29 cellular contexts compared by ENCODE assay signal in the genomic region with DNA sequence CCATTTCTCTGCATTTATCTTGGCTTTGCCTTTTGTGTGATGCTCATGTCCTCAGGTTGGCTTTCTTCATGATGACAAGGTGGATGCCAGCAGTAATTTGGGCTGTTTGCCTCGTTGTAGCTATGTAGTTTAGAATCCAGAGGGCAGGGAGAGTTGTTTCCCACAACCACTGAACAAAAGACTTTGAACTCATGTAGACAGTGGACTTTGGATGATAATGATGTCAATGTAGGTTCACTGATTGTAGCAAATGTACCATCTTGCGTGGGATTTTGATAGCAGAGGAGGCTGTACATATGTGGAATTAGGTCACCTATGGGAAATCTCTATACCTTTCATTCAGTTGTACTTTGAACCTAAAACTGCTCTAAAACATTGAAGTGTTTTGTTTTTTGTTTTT. TPM values are rescaled to one million over a fixed set of nuclear protein-coding genes. Genes with fewer than 3 reads are reported as not detected.
"Had no signal": no experiment of that assay in that cellular context is flagged by ENCODE, and none has a peak within 500 bp of the region (broad histone marks: within the 10 kb centered on the region; RNA-seq: fewer than 3 reads in every experiment).

No MANE protein-coding gene starts in this region.

- H3K36me3 ChIP-seq: ascending aorta, breast epithelium, cardiac muscle cell had no signal

- ATAC-seq: activated naive CD4-positive, alpha-beta T cell treated with anti-CD3 and anti-CD28 coated beads, Interleukin-2, amount 50 U/mL, for 72 hours; activated T-cell treated with anti-CD3 and anti-CD28 coated beads, Interleukin-2, amount 50 U/mL, for 72 hours; esophagus mucosa; T-cell; T-helper 17 cell had no signal

- FAIRE-seq: frontal cortex had no signal

- DNase-seq: activated CD4-positive, alpha-beta memory T cell treated with anti-CD3 and anti-CD28 coated beads, Interleukin-2, amount 10 ng/mL, durations not matched to agents 7 days and 5 days; activated CD4-positive, alpha-beta T cell treated with anti-CD3 and anti-CD28 coated beads for 1 hour; activated CD4-positive, alpha-beta T cell treated with anti-CD3 and anti-CD28 coated beads for 4 hours; activated CD4-positive, alpha-beta T cell treated with anti-CD3 and anti-CD28 coated beads, Interleukin-2, amount 10 ng/mL, durations not matched to agents 7 days and 5 days; activated CD4-positive, alpha-beta T cell treated with anti-CD3 and anti-CD28 coated beads, Interleukin-2, amount 50 U/mL, for 4 hours; activated CD8-positive, alpha-beta memory T cell treated with anti-CD3 and anti-CD28 coated beads, Interleukin-2, amount 50 U/mL, for 48 hours; activated gamma-delta T cell; activated naive CD4-positive, alpha-beta T cell; activated naive CD4-positive, alpha-beta T cell treated with anti-CD3 and anti-CD28 coated beads, Interleukin-2, amount 10 ng/mL, durations not matched to agents 7 days and 5 days; activated naive CD8-positive, alpha-beta T cell treated with anti-CD3 and anti-CD28 coated beads, Interleukin-2, amount 10 ng/mL, durations not matched to agents 7 days and 5 days; activated T-cell treated with anti-CD3 and anti-CD28 coated beads for 4 hours; activated T-cell treated with anti-CD3 and anti-CD28 coated beads, Interleukin-2, amount 50 U/mL, for 24 hours; activated T-cell treated with anti-CD3 and anti-CD28 coated beads, Interleukin-2, amount 50 U/mL, for 72 hours; central memory CD4-positive, alpha-beta T cell; dorsolateral prefrontal cortex; effector memory CD4-positive, alpha-beta T cell; endodermal cell; foreskin fibroblast; head of caudate nucleus; T-cell; T-helper 17 cell; T1000 had no signal

- H3K4me3 ChIP-seq: ascending aorta, breast epithelium, cardiac muscle cell, coronary artery, dorsolateral prefrontal cortex had no signal

- H3K4me1 ChIP-seq: ascending aorta, breast epithelium had no signal

- H3K27me3 ChIP-seq: ascending aorta, breast epithelium, cardiac muscle cell, dorsolateral prefrontal cortex had no signal

- H3K27ac ChIP-seq: ascending aorta, breast epithelium, cardiac muscle cell, coronary artery, dorsolateral prefrontal cortex had no signal

- H3K9me3 ChIP-seq: ascending aorta, breast epithelium had no signal

RNA-seq across cellular contexts. Expression of gene MND1, which starts 41.3 kb away (rescaled TPM):
- total RNA-seq: ascending aorta, T-helper 17 cell had no signal
